Comparison of ENCODE assay signal across 9 cellular contexts in the genomic region with DNA sequence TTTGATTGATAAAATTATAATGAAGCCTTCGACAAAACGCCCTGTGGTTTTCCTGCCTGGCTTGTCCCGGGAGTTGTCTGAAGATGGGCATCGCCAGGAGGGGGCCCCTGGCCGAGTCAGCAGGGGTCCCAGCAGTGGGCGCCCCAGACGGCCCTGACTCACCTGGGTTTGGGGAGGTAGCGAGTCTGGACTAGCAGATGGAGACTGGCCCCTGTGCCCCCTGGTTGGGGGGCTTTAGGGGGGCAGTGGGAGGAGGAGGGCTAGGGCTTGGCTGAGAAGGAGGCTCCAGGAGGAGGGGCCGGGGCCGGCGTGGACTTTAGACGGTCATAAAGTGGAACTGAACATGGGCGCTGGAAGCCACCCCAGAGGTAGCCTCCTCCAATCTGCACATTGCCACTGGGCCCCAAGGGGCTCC. TPM values are rescaled to one million over a fixed set of nuclear protein-coding genes. Genes with fewer than 3 reads are reported as not detected.
A peak's percentile ranks its signal among the peaks of the same experiment; 100 is the strongest.
DNase-seq lines count a peak whose midpoint lies in the region; ATAC-seq, FAIRE-seq and TF ChIP-seq lines count a peak whose summit lies in the region.
"Had no signal": no experiment of that assay in that cellular context is flagged by ENCODE, and none has a peak within 500 bp of the region (broad histone marks: within the 10 kb centered on the region; RNA-seq: fewer than 3 reads in every experiment).

No MANE protein-coding gene starts in this region.

- H3K27me3 ChIP-seq in Caco-2 (replicated peaks; ENCODE audit: control insufficient read depth, insufficient read depth, low read length) (no peaks in the 10 kb centered on the region), Panc1 (ENCODE audit: control insufficient read depth, insufficient read depth, low read length) (no peaks in the 10 kb centered on the region), colonic mucosa (peaks cover 6% of the 10 kb centered on the region), neutrophil (peaks cover 47% of the 10 kb centered on the region)

- H3K9ac ChIP-seq in colonic mucosa (ENCODE audit: low read depth in 2 of 2, low read length in 2 of 2) = peak overlapping the region; percentile 52 to 78

- H3K36me3 ChIP-seq in Caco-2 (ENCODE audit: control insufficient read depth, insufficient read depth, low read length) (no peaks in the 10 kb centered on the region; the same call in 1 of the 2 replicates), Panc1 (ENCODE audit: control insufficient read depth, insufficient read depth, low read length) (no peaks in the 10 kb centered on the region; the same call in 1 of the 2 replicates), colonic mucosa (no peaks in the 10 kb centered on the region), neutrophil (no peaks in the 10 kb centered on the region)

- H3K27ac Mint-ChIP-seq in Caco-2 (ENCODE audit: unreplicated experiment) = peak overlapping the region; percentile 62

- DNase-seq in Caco-2 (peak; percentile 67 to 72), Panc1 (ENCODE audit: low read depth, low spot score) (no peak), colonic mucosa (peak; percentile 87), H54 (ENCODE audit: insufficient read length, low spot score) (no peak), H4 (ENCODE audit: low spot score) (no peak), D721Med (ENCODE audit: insufficient read length, low spot score) (no peak)

- peak overlapping the region; percentile 85 for H3K4me3 Mint-ChIP-seq in Caco-2 (ENCODE audit: unreplicated experiment)

- no peaks in the 10 kb centered on the region for H3K9me3 ChIP-seq in Caco-2
- H3K9me3 ChIP-seq in Panc1 (ENCODE audit: control insufficient read depth, insufficient read depth, low read depth, low read length) = no peaks in the 10 kb centered on the region
- no peaks in the 10 kb centered on the region for H3K9me3 ChIP-seq in colonic mucosa
- no peaks in the 10 kb centered on the region for H3K9me3 ChIP-seq in neutrophil

- no peak for TF ChIP-seq POLR2A in H54 (IDR thresholded peaks at IDR 0.05; ENCODE audit: low read depth, low read length)

- peaks cover 25% of the 10 kb centered on the region for H3K4me1 Mint-ChIP-seq in Caco-2 (ENCODE audit: low read depth, unreplicated experiment)

- H3K4me3 ChIP-seq in Caco-2 (ENCODE audit: low read depth, low read length) (peak overlapping the region; percentile 64), Panc1 (ENCODE audit: low read depth in 2 of 2, low read length in 2 of 2) (peak overlapping the region; percentile 23 to 37; a peak in 3 of 4 replicates), colonic mucosa (peak overlapping the region; percentile 61), neutrophil (ENCODE audit: low read depth in 1 of 2, low read length in 1 of 2) (peak overlapping the region; percentile 63 to 66)

- BruUV-seq in Caco-2 (replicated peaks; lab: Mats Ljungman, UMichigan) (no TSS peak), Panc1 (replicated peaks; lab: Mats Ljungman, UMichigan) (TSS peak; percentile 96)

- ATAC-seq in Panc1 = peak; percentile 18
- no peak for ATAC-seq in GM19324 (IDR thresholded peaks at IDR 0.05; ENCODE audit: low FRiP score, unreplicated experiment)

- peak in 1 of 2 experiments; percentile 25 for TF ChIP-seq CTCF in Caco-2 (IDR thresholded peaks at IDR 0.05; ENCODE audit: insufficient read depth in 1 of 2, low read depth in 1 of 2, low read length in 1 of 2, severe bottlenecking in 1 of 2, unreplicated experiment in 1 of 2)
- TF ChIP-seq CTCF in Panc1 (IDR thresholded peaks at IDR 0.05) = no peak; the same call in 1 of the 2 replicates
- TF ChIP-seq CTCF in colonic mucosa (IDR thresholded peaks at IDR 0.05) = no peak
- no peak for TF ChIP-seq CTCF in neutrophil (IDR thresholded peaks at IDR 0.05)
- TF ChIP-seq CTCF in D721Med (IDR thresholded peaks at IDR 0.05; ENCODE audit: insufficient read depth, missing control alignments) = no peak

- no peaks in the 10 kb centered on the region for H3K9me3 Mint-ChIP-seq in Caco-2 (ENCODE audit: unreplicated experiment)

- CTCF ChIA-PET in Caco-2 (lab: Charles Lee) (interaction anchor here (0.7 kb wide), 1 partner anchor 21 kb away, joined by 3 read pairs; no protein-coding TSS in a partner anchor), Panc1 (lab: Charles Lee) (no interaction called here)

- POLR2A ChIA-PET in Caco-2 (lab: Charles Lee) (interaction anchor here (0.6 kb wide), 1 partner anchor 51 kb away, joined by 3 read pairs; no protein-coding TSS in a partner anchor), Panc1 (lab: Charles Lee) (interaction anchor here (0.6 to 0.7 kb wide), 2 partner anchors 102 to 172 kb away, joined by 3 to 5 read pairs; no protein-coding TSS in a partner anchor)

- intact Hi-C loops in Caco-2 (cut with micrococcal nuclease; ENCODE audit: unreplicated experiment) (loop anchor here (2.0 kb wide), 1 partner anchor 40 kb away; no protein-coding TSS in a partner anchor), Panc1 (cut with micrococcal nuclease; ENCODE audit: unreplicated experiment) (loop anchor here (5.0 kb wide), 1 partner anchor 35 kb away; no protein-coding TSS in a partner anchor), colonic mucosa (cut with DNase I) (no loop called here)

- H3K27ac ChIP-seq in Panc1 (ENCODE audit: low read length) (peak overlapping the region; percentile 95), colonic mucosa (peak overlapping the region; percentile 82), neutrophil (no peak overlapping the region)
- H3K27ac ChIP-seq: SK-N-MC had no signal

- in situ Hi-C loops in Panc1 (cut with HindIII; ENCODE audit: low pct_unique_long_range_greater_than_20kb, low sequenced_read_pairs) = no loop called here

- H3K36me3 Mint-ChIP-seq in Caco-2 (ENCODE audit: insufficient read depth, unreplicated experiment) = peaks cover 8% of the 10 kb centered on the region

- H3K4me1 ChIP-seq in Caco-2 (peaks cover 40% of the 10 kb centered on the region), Panc1 (ENCODE audit: control insufficient read depth, insufficient read depth, low read length) (peaks cover 73% of the 10 kb centered on the region), colonic mucosa (peaks cover 13% of the 10 kb centered on the region), neutrophil (ENCODE audit: control insufficient read depth in 1 of 2, insufficient read depth in 1 of 2, low read depth in 1 of 2, low read length in 1 of 2) (peaks cover 53 to 54% of the 10 kb centered on the region in 2 experiments)

- FAIRE-seq in H54 (lab: Jason Lieb, UNC) (no peak), D721Med (lab: Jason Lieb, UNC) (no peak)

- no peaks in the 10 kb centered on the region for H3K27me3 Mint-ChIP-seq in Caco-2 (ENCODE audit: insufficient read depth, unreplicated experiment)

RNA-seq across cellular contexts. Expression of gene LIF, which starts 0.4 kb away (rescaled TPM):
- total RNA-seq in Caco-2 (2022) (8.0 and 9.7 TPM in 2 replicates), Panc1 (2021; ENCODE audit: unreplicated experiment) (34.4 TPM), colonic mucosa (10 to 100 TPM in 1 of 2 donors, 1 to 10 TPM in 1; 9.5 to 12.5 TPM)
- 40.7 TPM for polyA plus RNA-seq in Panc1 (2012; ENCODE audit: insufficient read length)
- total RNA-seq in H4 (2014; rRNA removed; shearing (Covaris generic)) = 2.2 and 3.9 TPM in 2 replicates

RNA-seq across cellular contexts. Expression of gene OSM, which starts 19.7 kb away (rescaled TPM):
- total RNA-seq in Caco-2 (2022) (not detected in 2 replicates), Panc1 (2021; ENCODE audit: unreplicated experiment) (not detected), colonic mucosa (under 1 TPM; 0.21 to 0.44 TPM)
- not detected for polyA plus RNA-seq in Panc1 (2012; ENCODE audit: insufficient read length)
- not detected in 2 replicates for total RNA-seq in H4 (2014; rRNA removed; shearing (Covaris generic))

RNA-seq across cellular contexts. Expression of gene CASTOR1, which starts 42.3 kb away (rescaled TPM):
- total RNA-seq in Caco-2 (2022) (6.3 and 7.4 TPM in 2 replicates), Panc1 (2021; ENCODE audit: unreplicated experiment) (6.7 TPM), colonic mucosa (1 to 10 TPM; 4.5 to 5.0 TPM)
- 16.2 TPM for polyA plus RNA-seq in Panc1 (2012; ENCODE audit: insufficient read length)
- 2.9 and 6.6 TPM in 2 replicates for total RNA-seq in H4 (2014; rRNA removed; shearing (Covaris generic))

Comparison
In these comparisons a context has a peak if more than half of its experiments do, and no peak if none do; other contexts are left out.
1. DNase-seq: peak in Caco-2 (2 of 2) and colonic mucosa (single experiment); none in Panc1 (single experiment), H54 (single experiment), H4 (single experiment) and D721Med (single experiment).
2. Peak in every context shown above with its lines, with median percentiles within 50 percentile points of each other: H3K4me3 ChIP-seq.